ENCODE assay signal across 28 cellular contexts in genomic region chr12:31011336-31011735, GRCh38.
"Had no signal": no experiment of that assay in that cellular context is flagged by ENCODE, and none has a peak within 500 bp of the region (broad histone marks: within the 10 kb centered on the region; RNA-seq: fewer than 3 reads in every experiment).

No MANE protein-coding gene starts in this region.

- H3K36me3 ChIP-seq: adrenal gland, breast epithelium, MG63, SJCRH30, WERI-Rb-1 had no signal

- ATAC-seq: activated naive CD4-positive, alpha-beta T cell treated with anti-CD3 and anti-CD28 coated beads, Interleukin-2, amount 50 U/mL, for 72 hours; activated T-cell treated with anti-CD3 and anti-CD28 coated beads, Interleukin-2, amount 50 U/mL, for 72 hours; activated T-helper 17 cell treated with anti-CD3 and anti-CD28 coated beads, Interleukin-2, amount 50 U/mL, for 72 hours; body of pancreas had no signal

- DNase-seq: activated CD4-positive, alpha-beta T cell treated with anti-CD3 and anti-CD28 coated beads, Interleukin-2, amount 10 ng/mL, durations not matched to agents 24 days and 14 days; activated CD4-positive, alpha-beta T cell treated with anti-CD3 and anti-CD28 coated beads, Interleukin-2, amount 50 U/mL, for 4 hours; activated CD8-positive, alpha-beta memory T cell treated with anti-CD3 and anti-CD28 coated beads, Interleukin-2, amount 50 U/mL, for 4 hours; activated gamma-delta T cell treated with Interleukin-2 at 50 U/mL for 16 hours; activated naive CD4-positive, alpha-beta T cell treated with anti-CD3 and anti-CD28 coated beads for 36 hours; activated T-cell treated with anti-CD3 and anti-CD28 coated beads, Interleukin-2, amount 50 U/mL, for 72 hours; body of pancreas; caudate nucleus; Kasumi-1; KG1; MG63; NCI-H1048; NCI-H1105 treated with DMSO at 0.1 percent for 48 hours; NCI-H1436 treated with DMSO at 0.1 percent for 48 hours; NCI-H1694 treated with DMSO at 0.1 percent for 48 hours; NCI-H2029; NCI-H345; NCI-H524 treated with DMSO at 0.1 percent for 48 hours; SHP77; SJCRH30; T1000; WERI-Rb-1 had no signal

- H3K4me1 ChIP-seq: adrenal gland, body of pancreas, breast epithelium had no signal

- FAIRE-seq: astrocyte had no signal

- H3K9me3 ChIP-seq: adrenal gland, body of pancreas, breast epithelium, MG63, SJCRH30 had no signal

- H3K4me3 ChIP-seq: adrenal gland, body of pancreas, breast epithelium, MG63, SJCRH30, SK-N-MC had no signal

- H3K27me3 ChIP-seq: adrenal gland, body of pancreas, breast epithelium, MG63, SJCRH30 had no signal

- H3K27ac ChIP-seq: adrenal gland, body of pancreas, breast epithelium, SJCRH30, SK-N-MC, WERI-Rb-1 had no signal
